8 cellular contexts compared by ENCODE assay signal in the genomic region with DNA sequence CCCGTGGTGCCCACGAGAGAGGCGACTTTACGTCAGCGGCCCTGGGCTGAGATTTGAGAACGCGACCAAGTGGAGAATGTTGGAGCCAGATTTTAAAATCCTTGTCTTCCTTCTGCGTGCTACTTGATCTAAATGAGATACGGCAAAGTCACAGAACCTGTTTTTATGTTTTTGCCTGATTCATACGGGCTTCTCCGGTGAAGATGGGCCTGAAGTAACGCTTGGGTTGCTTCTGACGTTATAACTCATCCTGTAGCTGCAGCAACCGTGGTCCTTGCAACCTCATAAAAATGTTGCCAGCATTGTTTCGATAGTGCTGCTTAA. TPM values are rescaled to one million over a fixed set of nuclear protein-coding genes. Genes with fewer than 3 reads are reported as not detected.
DNase-seq lines count a peak whose midpoint lies in the region; ATAC-seq, FAIRE-seq and TF ChIP-seq lines count a peak whose summit lies in the region.

No MANE protein-coding gene starts in this region.

- H3K27ac ChIP-seq in esophagus muscularis mucosa (replicated peaks in 1 of 4), result peak overlapping the region; percentile 89 to 91 (median 90)

- TF ChIP-seq EP300 in esophagus muscularis mucosa (IDR thresholded peaks at IDR 0.05), result no peak

- DNase-seq in RCC 7860 (ENCODE audit: low spot score), result peak; percentile 17
- DNase-seq in esophagus muscularis mucosa (ENCODE audit: extremely low spot score), result no peak
- no peak for DNase-seq in omental fat pad (ENCODE audit: low spot score)
- no peak for DNase-seq in G401 (ENCODE audit: low spot score)
- no peak for DNase-seq in NCI-H1436 treated with DMSO at 0.1 percent for 48 hours (lab: John Stamatoyannopoulos, UW)
- DNase-seq in midbrain (lab: John Stamatoyannopoulos, UW), result no peak

- no peaks in the 10 kb centered on the region for H3K9me3 ChIP-seq in esophagus muscularis mucosa

- peak; percentile 0 for ATAC-seq in GM21381 (IDR thresholded peaks at IDR 0.05; ENCODE audit: unreplicated experiment)
- ATAC-seq in omental fat pad (ENCODE audit: low FRiP score), result peak; percentile 61
- ATAC-seq in HG02798 (IDR thresholded peaks at IDR 0.05; ENCODE audit: poor library complexity, unreplicated experiment), result no peak

- TF ChIP-seq CTCF in esophagus muscularis mucosa (IDR thresholded peaks at IDR 0.05) (no peak), omental fat pad (IDR thresholded peaks at IDR 0.05) (no peak)

- peak overlapping the region; percentile 74 to 98 (median 82) for H3K4me3 ChIP-seq in esophagus muscularis mucosa

- in situ Hi-C loops in G401 (cut with HindIII; ENCODE audit: low sequenced_read_pairs), result no loop called here

- no peaks in the 10 kb centered on the region for H3K27me3 ChIP-seq in esophagus muscularis mucosa

- peaks cover 8 to 32% (median 28%) of the 10 kb centered on the region in 4 donors for H3K4me1 ChIP-seq in esophagus muscularis mucosa

- WGBS in esophagus muscularis mucosa, result 33% methylated on average over 14 of the region's 15 CpGs

- FAIRE-seq in RCC 7860 (lab: Jason Lieb, UNC), result no peak

- no peak for TF ChIP-seq POLR2A in esophagus muscularis mucosa (IDR thresholded peaks at IDR 0.05; ENCODE audit: low read depth)

- H3K36me3 ChIP-seq in esophagus muscularis mucosa, result no peaks in the 10 kb centered on the region

- intact Hi-C loops in esophagus muscularis mucosa (cut with DNase I), result no loop called here

RNA-seq across cellular contexts. Expression of gene SLC35B3, which starts 0.5 kb away (rescaled TPM):
- total RNA-seq in esophagus muscularis mucosa, result 10 to 100 TPM; 12.1 to 16.6 (median 13.8) TPM
- total RNA-seq in omental fat pad, result 10 to 100 TPM; 12.5 to 18.8 (median 16.0) TPM
- total RNA-seq in G401 (2014; rRNA removed; shearing (Covaris generic)), result 5.1 and 12.6 TPM in 2 replicates
